ENCODE assay signal across 12 cellular contexts in genomic region chr3:112126501-112126900, GRCh38. TPM values are rescaled to one million over a fixed set of nuclear protein-coding genes. Genes with fewer than 3 reads are reported as not detected.
DNase-seq lines count a peak whose midpoint lies in the region; ATAC-seq, FAIRE-seq and TF ChIP-seq lines count a peak whose summit lies in the region.
"Had no signal": no experiment of that assay in that cellular context is flagged by ENCODE, and none has a peak within 500 bp of the region (broad histone marks: within the 10 kb centered on the region; RNA-seq: fewer than 3 reads in every experiment).

No MANE protein-coding gene starts in this region.

- no peak for FAIRE-seq in pancreas (lab: Jason Lieb, UNC)

- H3K4me3 ChIP-seq in pancreas: no peak overlapping the region
- H3K4me3 ChIP-seq: esophagus muscularis mucosa, Peyer's patch had no signal

- H3K9me3 Mint-ChIP-seq in dendritic cell treated with granulocyte-macrophage colony-stimulating factor and Interleukin-4, amounts not matched to agents 40 ng/mL and 50 ng/mL, for 4 days: no peaks in the 10 kb centered on the region
- H3K9me3 Mint-ChIP-seq in nephron progenitor cell: no peaks in the 10 kb centered on the region

- H3K36me3 Mint-ChIP-seq in dendritic cell treated with granulocyte-macrophage colony-stimulating factor and Interleukin-4, amounts not matched to agents 40 ng/mL and 50 ng/mL, for 4 days (ENCODE audit: low read depth): no peaks in the 10 kb centered on the region
- peaks cover 58% of the 10 kb centered on the region for H3K36me3 Mint-ChIP-seq in nephron progenitor cell (ENCODE audit: low read depth)

- H3K36me3 ChIP-seq in ES-I3 (ENCODE audit: insufficient read depth, low read length) (no peaks in the 10 kb centered on the region), pancreas (peaks cover 0 to 18% (median 0%) of the 10 kb centered on the region in 3 donors)
- H3K36me3 ChIP-seq: esophagus muscularis mucosa, Peyer's patch had no signal

- H3K4me1 ChIP-seq in ES-I3 (ENCODE audit: insufficient read depth, low read length) (peaks cover 46% of the 10 kb centered on the region), pancreas (peaks cover 0 to 8% (median 7%) of the 10 kb centered on the region in 3 donors)

- intact Hi-C loops in dendritic cell treated with granulocyte-macrophage colony-stimulating factor and Interleukin-4, amounts not matched to agents 40 ng/mL and 50 ng/mL, for 4 days (cut with micrococcal nuclease): no loop called here
- intact Hi-C loops in pancreas (cut with DNase I): no loop called here

- no peaks in the 10 kb centered on the region for H3K27me3 ChIP-seq in pancreas
- H3K27me3 ChIP-seq: esophagus muscularis mucosa, neutrophil, Peyer's patch had no signal

- ATAC-seq in pancreas: no peak
- ATAC-seq: HCT116 had no signal

- H3K27me3 Mint-ChIP-seq in dendritic cell treated with granulocyte-macrophage colony-stimulating factor and Interleukin-4, amounts not matched to agents 40 ng/mL and 50 ng/mL, for 4 days: no peaks in the 10 kb centered on the region
- H3K27me3 Mint-ChIP-seq in nephron progenitor cell (ENCODE audit: low read depth, poor library complexity): no peaks in the 10 kb centered on the region

- 68 to 82% methylated on average over 2 of the region's 2 CpGs for WGBS in pancreas, 2 donors

- peak overlapping the region; percentile 5; the same call in 1 of the 2 replicates for H3K9ac ChIP-seq in ES-I3 (ENCODE audit: low read depth, low read length)

- H3K27ac ChIP-seq in pancreas: no peak overlapping the region
- H3K27ac ChIP-seq: esophagus muscularis mucosa, neutrophil had no signal

- H3K9me3 ChIP-seq in ES-I3 (ENCODE audit: control insufficient read depth, insufficient read depth, low read length): no peaks in the 10 kb centered on the region
- no peaks in the 10 kb centered on the region for H3K9me3 ChIP-seq in pancreas
- H3K9me3 ChIP-seq: esophagus muscularis mucosa, neutrophil, Peyer's patch had no signal

- no peak overlapping the region for H3K4me3 Mint-ChIP-seq in dendritic cell treated with granulocyte-macrophage colony-stimulating factor and Interleukin-4, amounts not matched to agents 40 ng/mL and 50 ng/mL, for 4 days
- peak overlapping the region; percentile 13 for H3K4me3 Mint-ChIP-seq in nephron progenitor cell

- TF ChIP-seq CTCF in nephron progenitor cell (IDR thresholded peaks at IDR 0.05) (no peak), pancreas (IDR thresholded peaks at IDR 0.05) (no peak)

- DNase-seq in NCI-H146 treated with DMSO at 0.1 percent for 48 hours (lab: John Stamatoyannopoulos, UW; ENCODE audit: unreplicated experiment) (peak; percentile 34), nephron progenitor cell (peak; percentile 10), NCI-H510A treated with DMSO at 0.1 percent for 48 hours (lab: John Stamatoyannopoulos, UW) (no peak), pancreas (no peak), NCI-H2171 (lab: John Stamatoyannopoulos, UW) (no peak), DMS79 treated with DMSO at 0.1 percent for 48 hours (lab: John Stamatoyannopoulos, UW) (no peak)
- DNase-seq: Peyer's patch had no signal

- peak overlapping the region; percentile 65 for H3K27ac Mint-ChIP-seq in dendritic cell treated with granulocyte-macrophage colony-stimulating factor and Interleukin-4, amounts not matched to agents 40 ng/mL and 50 ng/mL, for 4 days
- H3K27ac Mint-ChIP-seq in nephron progenitor cell: peak overlapping the region; percentile 99

- H3K4me1 Mint-ChIP-seq in dendritic cell treated with granulocyte-macrophage colony-stimulating factor and Interleukin-4, amounts not matched to agents 40 ng/mL and 50 ng/mL, for 4 days (ENCODE audit: low read depth): peaks cover 20% of the 10 kb centered on the region
- H3K4me1 Mint-ChIP-seq in nephron progenitor cell: peaks cover 81% of the 10 kb centered on the region

RNA-seq across cellular contexts. Expression of gene GCSAM, which starts 6.5 kb away (rescaled TPM):
- total RNA-seq in pancreas: under 1 TPM in 2 of 6 donors, not detected in 4; 0.25 to 0.28 TPM
- under 1 TPM in 1 of 2 donors, not detected in 1; 0.07 TPM for polyA plus RNA-seq in pancreas

RNA-seq across cellular contexts. Expression of gene C3orf52, which starts 40.3 kb away (rescaled TPM):
- total RNA-seq in pancreas: 10 to 100 TPM; 16.1 to 51.7 (median 24.9) TPM
- 10 to 100 TPM in 1 of 2 donors, 1 to 10 TPM in 1; 9.7 to 11.2 TPM for polyA plus RNA-seq in pancreas

Comparison
In these comparisons a context has a peak if more than half of its experiments do, and no peak if none do; other contexts are left out.
1. DNase-seq: peak in NCI-H146 treated with DMSO at 0.1 percent for 48 hours (single experiment) and nephron progenitor cell (single experiment); none in NCI-H510A treated with DMSO at 0.1 percent for 48 hours (single experiment), pancreas (0 of 6), NCI-H2171 (single experiment) and DMS79 treated with DMSO at 0.1 percent for 48 hours (single experiment).